In genomic region chr6:34663887-34664269, GRCh38 we compare ENCODE assay signal across 9 cellular contexts. TPM values are rescaled to one million over a fixed set of nuclear protein-coding genes. Genes with fewer than 3 reads are reported as not detected.
DNase-seq lines count a peak whose midpoint lies in the region; ATAC-seq, FAIRE-seq and TF ChIP-seq lines count a peak whose summit lies in the region.
"Had no signal": no experiment of that assay in that cellular context is flagged by ENCODE, and none has a peak within 500 bp of the region (broad histone marks: within the 10 kb centered on the region; RNA-seq: fewer than 3 reads in every experiment).

No MANE protein-coding gene starts in this region.

- H3K27me3 Mint-ChIP-seq in activated CD4-positive, alpha-beta memory T cell treated with anti-CD3 and anti-CD28 coated beads, Interleukin-2, amount 10 ng/mL, durations not matched to agents 7 days and 5 days, result no peaks in the 10 kb centered on the region

- intact Hi-C loops in heart left ventricle (cut with DNase I), result no loop called here
- intact Hi-C loops in cardiac septum (cut with DNase I), result no loop called here
- intact Hi-C loops in upper lobe of right lung (cut with DNase I), result no loop called here
- intact Hi-C loops in body of pancreas (cut with DNase I), result no loop called here

- peak overlapping the region in 10 of 12 donors; percentile 14 to 84 (median 40) for H3K27ac ChIP-seq in heart left ventricle
- H3K27ac ChIP-seq in keratinocyte (ENCODE audit: control insufficient read depth, insufficient read depth, low read length), result peak overlapping the region; percentile 74
- H3K27ac ChIP-seq in upper lobe of right lung, result peak overlapping the region; percentile 68
- H3K27ac ChIP-seq in body of pancreas, result peak overlapping the region in 2 of 4 donors; percentile 23 to 56

- H3K9me1 ChIP-seq in keratinocyte (ENCODE audit: control insufficient read depth, extremely low read depth, insufficient read depth, low read length), result no peaks in the 10 kb centered on the region

- no peaks in the 10 kb centered on the region for H4K20me1 ChIP-seq in keratinocyte (ENCODE audit: control insufficient read depth, extremely low read depth, insufficient read depth, low read length)

- peak overlapping the region; percentile 22 for H3K4me2 ChIP-seq in keratinocyte (ENCODE audit: control insufficient read depth, extremely low read depth, insufficient read depth, low read depth, low read length)

- TF ChIP-seq POLR2A in heart left ventricle (IDR thresholded peaks at IDR 0.05), result no peak
- no peak for TF ChIP-seq POLR2A in body of pancreas (IDR thresholded peaks at IDR 0.05)

- H3K9me3 ChIP-seq in heart left ventricle (no peaks in the 10 kb centered on the region), keratinocyte (ENCODE audit: control insufficient read depth, low read depth, low read length) (no peaks in the 10 kb centered on the region), upper lobe of right lung (no peaks in the 10 kb centered on the region), body of pancreas (no peaks in the 10 kb centered on the region)

- peaks cover 92% of the 10 kb centered on the region for H3K79me2 ChIP-seq in keratinocyte (ENCODE audit: control insufficient read depth, insufficient read depth, low read length)

- H3K36me3 Mint-ChIP-seq in activated CD4-positive, alpha-beta memory T cell treated with anti-CD3 and anti-CD28 coated beads, Interleukin-2, amount 10 ng/mL, durations not matched to agents 7 days and 5 days (ENCODE audit: low read depth), result peaks cover 43% of the 10 kb centered on the region

- H3K9me3 Mint-ChIP-seq in activated CD4-positive, alpha-beta memory T cell treated with anti-CD3 and anti-CD28 coated beads, Interleukin-2, amount 10 ng/mL, durations not matched to agents 7 days and 5 days, result peaks cover 3% of the 10 kb centered on the region

- peaks cover 0 to 68% (median 32%) of the 10 kb centered on the region in 12 donors for H3K4me1 ChIP-seq in heart left ventricle
- H3K4me1 ChIP-seq in keratinocyte (ENCODE audit: control insufficient read depth, extremely low read depth, insufficient read depth, low read length), result peaks cover 21% of the 10 kb centered on the region
- peaks cover 28% of the 10 kb centered on the region for H3K4me1 ChIP-seq in upper lobe of right lung
- peaks cover 48% of the 10 kb centered on the region for H3K4me1 ChIP-seq in body of pancreas

- H3K36me3 ChIP-seq in heart left ventricle, result no peaks in the 10 kb centered on the region
- no peaks in the 10 kb centered on the region for H3K36me3 ChIP-seq in keratinocyte (ENCODE audit: control insufficient read depth in 2 of 2, extremely low read depth in 1 of 2, insufficient read depth in 2 of 2, low read length in 2 of 2)
- no peaks in the 10 kb centered on the region for H3K36me3 ChIP-seq in upper lobe of right lung
- no peaks in the 10 kb centered on the region for H3K36me3 ChIP-seq in body of pancreas (replicated peaks in 1 of 2; ENCODE audit: insufficient read depth in 1 of 2, low read depth in 2 of 2)
- H3K36me3 ChIP-seq: cardiac muscle cell had no signal

- dilution Hi-C loops in keratinocyte (cut with MboI; ENCODE audit: extremely low pct_ligation_motif_present, low sequenced_read_pairs), result no loop called here

- DNase-seq in heart left ventricle, result no peak
- no peak for DNase-seq in cardiac septum (ENCODE audit: low spot score)
- no peak for DNase-seq in activated CD4-positive, alpha-beta memory T cell treated with anti-CD3 and anti-CD28 coated beads, Interleukin-2, amount 10 ng/mL, durations not matched to agents 7 days and 5 days
- DNase-seq in keratinocyte (ENCODE audit: low read depth, low spot score), result no peak
- DNase-seq in upper lobe of right lung, result no peak
- DNase-seq in stimulated activated CD4-positive, alpha-beta T cell treated with anti-CD3 and anti-CD28 coated beads, Interleukin-15, amount 100 ng/mL, for 24 hours, result no peak
- no peak for DNase-seq in body of pancreas

- H3K4me3 ChIP-seq in heart left ventricle (peak overlapping the region in 1 of 12 donors; percentile 19), keratinocyte (ENCODE audit: control insufficient read depth in 2 of 3, extremely low read depth in 1 of 3, insufficient read depth in 2 of 3, low read depth in 1 of 3, low read length in 3 of 3) (no peak overlapping the region), upper lobe of right lung (no peak overlapping the region), body of pancreas (no peak overlapping the region)
- H3K4me3 ChIP-seq: cardiac muscle cell had no signal

- CTCF ChIA-PET in activated CD4-positive, alpha-beta memory T cell treated with anti-CD3 and anti-CD28 coated beads, Interleukin-2, amount 10 ng/mL, durations not matched to agents 7 days and 5 days (lab: Charles Lee), result interaction anchor here (1.1 kb wide), 1 partner anchor 9 kb away, joined by 5 read pairs; no protein-coding TSS in a partner anchor

- no peak for FAIRE-seq in keratinocyte (lab: Jason Lieb, UNC)

- TF ChIP-seq CTCF in heart left ventricle (IDR thresholded peaks at IDR 0.05) (no peak), keratinocyte (optimal IDR thresholded peaks at IDR 0.05 in 1 of 3, IDR thresholded peaks at IDR 0.05 in 1 of 3, conservative IDR thresholded peaks at IDR 0.05 in 1 of 3; ENCODE audit: extremely low read depth in 1 of 3, insufficient read depth in 2 of 3, low read length in 3 of 3) (no peak), upper lobe of right lung (IDR thresholded peaks at IDR 0.05) (no peak), body of pancreas (IDR thresholded peaks at IDR 0.05) (no peak)

- POLR2A ChIA-PET in activated CD4-positive, alpha-beta memory T cell treated with anti-CD3 and anti-CD28 coated beads, Interleukin-2, amount 10 ng/mL, durations not matched to agents 7 days and 5 days (lab: Charles Lee), result interaction anchor here (1.2 to 3.8 kb wide), 6 partner anchors 7 to 224 kb away, joined by 3 to 42 read pairs (median 5); partner anchors contain the start of genes ILRUN, SNRPC and TAF11

- WGBS in heart left ventricle, 4 donors, result 65 to 76% (median 73%) methylated on average over 4 of the region's 4 CpGs
- 71 to 83% methylated on average over 4 of the region's 4 CpGs for WGBS in body of pancreas, 2 donors

- ATAC-seq in heart left ventricle, result peak in 3 of 4 donors; percentile 22 to 65 (median 63)
- ATAC-seq in upper lobe of right lung, result peak; percentile 85
- no peak for ATAC-seq in GM18511 (IDR thresholded peaks at IDR 0.05; ENCODE audit: unreplicated experiment)
- ATAC-seq in body of pancreas, result no peak

- H3K4me1 Mint-ChIP-seq in activated CD4-positive, alpha-beta memory T cell treated with anti-CD3 and anti-CD28 coated beads, Interleukin-2, amount 10 ng/mL, durations not matched to agents 7 days and 5 days, result peaks cover 61% of the 10 kb centered on the region

- peak overlapping the region; percentile 4 for H3K9ac ChIP-seq in keratinocyte (ENCODE audit: control insufficient read depth, extremely low read depth, insufficient read depth, low read length)

- peak overlapping the region; percentile 19 for H2AFZ ChIP-seq in keratinocyte (ENCODE audit: control insufficient read depth, low read length)

- no peak overlapping the region for H3K4me3 Mint-ChIP-seq in activated CD4-positive, alpha-beta memory T cell treated with anti-CD3 and anti-CD28 coated beads, Interleukin-2, amount 10 ng/mL, durations not matched to agents 7 days and 5 days

- H3K27me3 ChIP-seq in heart left ventricle (no peaks in the 10 kb centered on the region), keratinocyte (ENCODE audit: control insufficient read depth, extremely low read depth, insufficient read depth, low read length) (no peaks in the 10 kb centered on the region), upper lobe of right lung (no peaks in the 10 kb centered on the region), body of pancreas (no peaks in the 10 kb centered on the region)
- H3K27me3 ChIP-seq: cardiac muscle cell had no signal

- peak overlapping the region; percentile 91 for H3K27ac Mint-ChIP-seq in activated CD4-positive, alpha-beta memory T cell treated with anti-CD3 and anti-CD28 coated beads, Interleukin-2, amount 10 ng/mL, durations not matched to agents 7 days and 5 days

RNA-seq across cellular contexts. Expression of gene ILRUN, which starts 32.7 kb away (rescaled TPM):
- 100 to 1,000 TPM in 8 of 9 donors, 10 to 100 TPM in 1; 91.2 to 191 (median 116) TPM for total RNA-seq in heart left ventricle
- 100 to 1,000 TPM in 1 of 2 donors, 10 to 100 TPM in 1; 95.4 to 150 TPM for polyA plus RNA-seq in heart left ventricle
- total RNA-seq in cardiac septum, result 104 TPM
- total RNA-seq in activated CD4-positive, alpha-beta memory T cell treated with anti-CD3 and anti-CD28 coated beads, Interleukin-2, amount 10 ng/mL, durations not matched to agents 7 days and 5 days, result 10 to 100 TPM; 85.3 to 86.6 TPM
- polyA plus RNA-seq in keratinocyte, result 54.2 to 64.1 TPM (median 56.4 TPM) in 3 replicates
- 50.2 TPM for polyA plus RNA-seq in keratinocyte (2011; ENCODE audit: low read depth)
- polyA plus RNA-seq in keratinocyte (2011; cell fraction: cytosol; rRNA removed), result 58.2 and 69.3 TPM in 2 replicates
- 46.2 and 48.6 TPM in 2 replicates for polyA plus RNA-seq in keratinocyte (2011; cell fraction: nucleus; rRNA removed)
- polyA plus RNA-seq in keratinocyte (2012; ENCODE audit: low replicate concordance), result 65.0 and 69.0 TPM in 2 replicates
- polyA minus RNA-seq in keratinocyte, result 85.9 to 97.5 TPM (median 87.4 TPM) in 3 replicates
- 59.7 TPM for polyA minus RNA-seq in keratinocyte (2011; cell fraction: cytosol; rRNA and poly(A)+ RNA removed)
- polyA minus RNA-seq in keratinocyte (2011; cell fraction: nucleus; rRNA and poly(A)+ RNA removed), result 27.5 and 48.1 TPM in 2 replicates
- 101 TPM for total RNA-seq in upper lobe of right lung
- total RNA-seq in body of pancreas, result 10 to 100 TPM; 24.6 to 32.6 TPM

Comparison
In these comparisons a context has a peak if more than half of its experiments do, and no peak if none do; other contexts are left out.
1. ATAC-seq: peak in heart left ventricle (3 of 4) and upper lobe of right lung (single experiment); none in GM18511 (single experiment) and body of pancreas (single experiment).